Comparison of ENCODE assay signal across 26 cellular contexts in the genomic region with DNA sequence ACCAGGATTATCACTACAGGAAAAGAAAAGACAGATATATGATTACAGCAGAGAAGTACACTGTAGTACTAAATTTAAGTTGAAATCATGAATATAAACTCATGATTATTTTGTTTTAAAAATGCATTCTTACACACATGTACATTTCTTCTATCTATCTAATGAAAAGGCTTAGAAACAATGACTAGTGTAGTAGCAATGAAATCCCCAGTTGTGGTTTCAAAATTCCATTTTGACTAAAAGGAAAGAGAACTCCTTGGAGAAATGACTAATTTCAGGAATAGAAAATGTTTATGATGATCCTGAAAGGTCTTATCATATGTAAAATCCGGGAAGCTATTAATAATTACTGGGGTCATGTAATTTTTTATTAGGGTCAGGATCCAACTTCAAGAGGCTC.
"Had no signal": no experiment of that assay in that cellular context is flagged by ENCODE, and none has a peak within 500 bp of the region (broad histone marks: within the 10 kb centered on the region; RNA-seq: fewer than 3 reads in every experiment).

No MANE protein-coding gene starts in this region.

- H2AFZ ChIP-seq: parathyroid adenoma had no signal

- H3K4me3 Mint-ChIP-seq: activated B cell treated with CpG ODN at 0.5 μM for 24 hours; activated T-cell treated with anti-CD3 and anti-CD28 coated beads, Interleukin-2, amount 50 U/mL, for 72 hours; brain; naive thymus-derived CD8-positive, alpha-beta T cell; neural crest cell; T-helper 2 cell treated with Interferon-gamma antibody and Interleukin-4, amounts not matched to agents 5 μg/mL and 100 μg/mL, for 36 hours had no signal

- ATAC-seq: activated naive CD4-positive, alpha-beta T cell treated with anti-CD3 and anti-CD28 coated beads, Interleukin-2, amount 50 U/mL, for 72 hours; activated T-cell treated with anti-CD3 and anti-CD28 coated beads, Interleukin-2, amount 50 U/mL, for 72 hours; left lung; lower lobe of right lung; naive thymus-derived CD8-positive, alpha-beta T cell; psoas muscle had no signal

- DNase-seq: activated B cell treated with CpG ODN at 0.5 μM for 24 hours; activated naive CD4-positive, alpha-beta T cell; activated T-cell treated with anti-CD3 and anti-CD28 coated beads for 4 hours; activated T-cell treated with anti-CD3 and anti-CD28 coated beads, Interleukin-2, amount 50 U/mL, for 72 hours; anterior cingulate cortex; cerebellar nuclear complex; colonic mucosa; effector CD8-positive, alpha-beta T cell; erythroblast; left lung; lower lobe of right lung; mesenchymal stem cell; naive thymus-derived CD8-positive, alpha-beta T cell; nucleus accumbens; psoas muscle; spleen; stimulated activated naive CD4-positive, alpha-beta T cell had no signal

- FAIRE-seq: frontal cortex, islet of Langerhans had no signal

- H3K9ac ChIP-seq: parathyroid adenoma had no signal

- H3K4me3 ChIP-seq: cardiac muscle cell, colonic mucosa, left lung, lower lobe of right lung, psoas muscle, spleen, tibial nerve had no signal

- H3K27ac ChIP-seq: cardiac muscle cell, colonic mucosa, left lung, lower lobe of right lung, parathyroid adenoma, psoas muscle, spleen, tibial nerve had no signal

- H3K36me3 ChIP-seq: cardiac muscle cell, colonic mucosa, left lung, lower lobe of right lung, spleen, tibial nerve had no signal

- H3K27ac Mint-ChIP-seq: activated B cell treated with CpG ODN at 0.5 μM for 24 hours; activated naive CD4-positive, alpha-beta T cell treated with anti-CD3 and anti-CD28 coated beads, Interleukin-2, amount 50 U/mL, for 72 hours; activated T-cell treated with anti-CD3 and anti-CD28 coated beads, Interleukin-2, amount 50 U/mL, for 72 hours; brain; naive thymus-derived CD8-positive, alpha-beta T cell; T-helper 2 cell treated with Interferon-gamma antibody and Interleukin-4, amounts not matched to agents 5 μg/mL and 100 μg/mL, for 36 hours had no signal

- H3K27me3 ChIP-seq: cardiac muscle cell, colonic mucosa, left lung, spleen, tibial nerve had no signal

- H3K4me1 Mint-ChIP-seq: activated B cell treated with CpG ODN at 0.5 μM for 24 hours; brain; naive thymus-derived CD8-positive, alpha-beta T cell; neural crest cell had no signal

- H3K4me1 ChIP-seq: colonic mucosa, left lung, lower lobe of right lung, parathyroid adenoma, psoas muscle, spleen, tibial nerve had no signal

- H3K9me3 ChIP-seq: colonic mucosa had no signal

- H3K79me2 ChIP-seq: parathyroid adenoma had no signal
